1 cellular context compared by ENCODE assay signal in the genomic region with DNA sequence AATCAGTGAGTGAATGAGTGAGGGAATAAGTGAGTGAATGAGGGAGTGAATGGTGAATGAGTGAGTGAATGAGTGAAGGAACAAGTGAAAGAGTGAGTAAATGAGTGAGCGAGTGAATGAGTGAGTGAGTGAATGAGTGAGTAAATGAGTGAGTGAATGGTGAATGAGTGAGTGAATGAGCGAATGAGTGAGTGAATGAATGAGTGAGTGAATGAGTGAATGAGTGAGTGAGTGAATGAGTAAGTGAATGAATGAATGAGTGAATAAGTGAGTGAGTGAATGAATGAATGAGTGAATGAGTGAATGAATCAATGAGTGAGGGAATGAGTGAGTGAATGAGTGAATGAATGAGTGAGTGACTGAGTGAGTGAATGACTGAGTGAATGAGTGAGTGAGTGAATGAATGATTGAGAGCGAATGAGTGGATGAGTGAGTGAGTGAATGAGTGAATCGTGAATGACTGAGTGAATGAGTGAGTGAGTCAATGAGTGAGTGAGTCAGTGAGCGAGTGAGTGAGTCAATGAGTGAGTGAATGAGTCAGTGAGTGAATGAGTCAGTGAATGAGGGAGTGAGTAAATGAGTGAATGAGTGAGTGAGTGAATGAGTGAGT.
TF ChIP-seq lines count a peak whose summit lies in the region.
"Not testable (repeated sequence)": the region's sequence is repeated elsewhere in the genome, so short reads cannot be mapped to it uniquely, and the experiment has no call there.

No MANE protein-coding gene starts in this region.

TF ChIP-seq in K562, 482 proteins besides CTCF, POLR2A, EP300 and RAD21 (continued from another document):
- TF ChIP-seq JUN (IDR thresholded peaks at IDR 0.05; ENCODE audit: borderline replicate concordance, low read depth, low read length) (peak; percentile 85), JUN (CRISPR knock-in tag; IDR thresholded peaks at IDR 0.05; ENCODE audit: borderline replicate concordance) (peak; percentile 95), HDAC1 (IDR thresholded peaks at IDR 0.05) (peak in 1 of 2 experiments; percentile 80; a peak in 2 of 4 replicates), ARHGAP35 (IDR thresholded peaks at IDR 0.05; ENCODE audit: partially characterized antibody) (peak; percentile 59), HLTF (IDR thresholded peaks at IDR 0.05) (peak; percentile 83; the same call in 1 of the 2 replicates), ZEB2 (IDR thresholded peaks at IDR 0.05) (0 out of 2 replicates have a peak, but pooled peaks have one; percentile 17), NFIC (IDR thresholded peaks at IDR 0.05) (peak; percentile 33), SMARCE1 (IDR thresholded peaks at IDR 0.05) (peak; percentile 74), SUPT5H (IDR thresholded peaks at IDR 0.05) (0 out of 2 replicates have a peak, but pooled peaks have one; percentile 27), MIER1 (IDR thresholded peaks at IDR 0.05; ENCODE audit: low read depth) (peak; percentile 64; the same call in 1 of the 2 replicates), MYBL2 (IDR thresholded peaks at IDR 0.05; ENCODE audit: low read depth) (peak; percentile 55; the same call in 1 of the 2 replicates), EHMT2 (IDR thresholded peaks at IDR 0.05) (peak; percentile 80; the same call in 1 of the 2 replicates), THRB (CRISPR knock-in tag; conservative IDR thresholded peaks at IDR 0.05) (peak; percentile 92), PKNOX1 (IDR thresholded peaks at IDR 0.05) (peak; percentile 49), PHB2 (IDR thresholded peaks at IDR 0.05; ENCODE audit: low read depth) (peak; percentile 47; the same call in 1 of the 2 replicates), TSC22D4 (tag; IDR thresholded peaks at IDR 0.05) (peak; percentile 100), NCOA4 (IDR thresholded peaks at IDR 0.05; ENCODE audit: partially characterized antibody) (peak; percentile 52), LEF1 (IDR thresholded peaks at IDR 0.05) (0 out of 2 replicates have a peak, but pooled peaks have one; percentile 29), MCM7 (IDR thresholded peaks at IDR 0.05) (peak; percentile 76 to 81; a peak in 1 of 4 replicates), ELF4 (CRISPR knock-in tag; IDR thresholded peaks at IDR 0.05) (peak; percentile 10; the same call in 1 of the 2 replicates), JUND (IDR thresholded peaks at IDR 0.05; ENCODE audit: borderline replicate concordance, low read depth, low read length) (peak; percentile 36; the same call in 1 of the 2 replicates), JUND (tag; IDR thresholded peaks at IDR 0.05; ENCODE audit: borderline replicate concordance, low read depth, low read length) (peak; percentile 64; the same call in 1 of the 3 replicates), TRIM25 (IDR thresholded peaks at IDR 0.05; ENCODE audit: borderline replicate concordance) (0 out of 2 replicates have a peak, but pooled peaks have one; percentile 30), KDM1A (IDR thresholded peaks at IDR 0.05) (peak; percentile 71 to 84), HDGF (IDR thresholded peaks at IDR 0.05) (peak; percentile 80)
- TF ChIP-seq, protein P1, sequence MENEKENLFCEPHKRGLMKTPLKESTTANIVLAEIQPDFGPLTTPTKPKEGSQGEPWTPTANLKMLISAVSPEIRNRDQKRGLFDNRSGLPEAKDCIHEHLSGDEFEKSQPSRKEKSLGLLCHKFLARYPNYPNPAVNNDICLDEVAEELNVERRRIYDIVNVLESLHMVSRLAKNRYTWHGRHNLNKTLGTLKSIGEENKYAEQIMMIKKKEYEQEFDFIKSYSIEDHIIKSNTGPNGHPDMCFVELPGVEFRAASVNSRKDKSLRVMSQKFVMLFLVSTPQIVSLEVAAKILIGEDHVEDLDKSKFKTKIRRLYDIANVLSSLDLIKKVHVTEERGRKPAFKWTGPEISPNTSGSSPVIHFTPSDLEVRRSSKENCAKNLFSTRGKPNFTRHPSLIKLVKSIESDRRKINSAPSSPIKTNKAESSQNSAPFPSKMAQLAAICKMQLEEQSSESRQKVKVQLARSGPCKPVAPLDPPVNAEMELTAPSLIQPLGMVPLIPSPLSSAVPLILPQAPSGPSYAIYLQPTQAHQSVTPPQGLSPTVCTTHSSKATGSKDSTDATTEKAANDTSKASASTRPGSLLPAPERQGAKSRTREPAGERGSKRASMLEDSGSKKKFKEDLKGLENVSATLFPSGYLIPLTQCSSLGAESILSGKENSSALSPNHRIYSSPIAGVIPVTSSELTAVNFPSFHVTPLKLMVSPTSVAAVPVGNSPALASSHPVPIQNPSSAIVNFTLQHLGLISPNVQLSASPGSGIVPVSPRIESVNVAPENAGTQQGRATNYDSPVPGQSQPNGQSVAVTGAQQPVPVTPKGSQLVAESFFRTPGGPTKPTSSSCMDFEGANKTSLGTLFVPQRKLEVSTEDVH (IDR thresholded peaks at IDR 0.05; ENCODE audit: low read depth, partially characterized antibody): peak; percentile 32
- TF ChIP-seq MYBL2 (CRISPR knock-in tag; IDR thresholded peaks at IDR 0.05; ENCODE audit: borderline replicate concordance): not testable (repeated sequence)
- TF ChIP-seq, protein P2, sequence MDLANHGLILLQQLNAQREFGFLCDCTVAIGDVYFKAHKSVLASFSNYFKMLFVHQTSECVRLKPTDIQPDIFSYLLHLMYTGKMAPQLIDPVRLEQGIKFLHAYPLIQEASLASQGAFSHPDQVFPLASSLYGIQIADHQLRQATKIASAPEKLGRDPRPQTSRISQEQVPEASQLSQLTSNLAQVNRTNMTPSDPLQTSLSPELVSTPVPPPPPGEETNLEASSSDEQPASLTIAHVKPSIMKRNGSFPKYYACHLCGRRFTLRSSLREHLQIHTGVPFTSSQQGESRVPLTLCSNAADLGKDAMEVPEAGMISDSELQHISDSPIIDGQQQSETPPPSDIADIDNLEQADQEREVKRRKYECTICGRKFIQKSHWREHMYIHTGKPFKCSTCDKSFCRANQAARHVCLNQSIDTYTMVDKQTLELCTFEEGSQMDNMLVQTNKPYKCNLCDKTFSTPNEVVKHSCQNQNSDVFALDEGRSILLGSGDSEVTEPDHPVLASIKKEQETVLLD (IDR thresholded peaks at IDR 0.05): peak; percentile 49; the same call in 1 of the 2 replicates
